ENCODE assay signal across 14 cellular contexts in genomic region chr6:170137176-170137891, GRCh38.
DNase-seq lines count a peak whose midpoint lies in the region; ATAC-seq and TF ChIP-seq lines count a peak whose summit lies in the region.
"Had no signal": no experiment of that assay in that cellular context is flagged by ENCODE, and none has a peak within 500 bp of the region (broad histone marks: within the 10 kb centered on the region; RNA-seq: fewer than 3 reads in every experiment).

No MANE protein-coding gene starts in this region.

- no peaks in the 10 kb centered on the region for H3K36me3 ChIP-seq in gastroesophageal sphincter
- no peaks in the 10 kb centered on the region for H3K36me3 ChIP-seq in upper lobe of left lung
- H3K36me3 ChIP-seq: neutrophil had no signal

- TF ChIP-seq POLR2A in gastroesophageal sphincter (IDR thresholded peaks at IDR 0.05) (no peak), upper lobe of left lung (IDR thresholded peaks at IDR 0.05) (no peak)

- H3K27me3 ChIP-seq in gastroesophageal sphincter = no peaks in the 10 kb centered on the region
- no peaks in the 10 kb centered on the region for H3K27me3 ChIP-seq in upper lobe of left lung

- no peak overlapping the region for H3K27ac Mint-ChIP-seq in natural killer cell treated with Interleukin-12 subunit alpha and Interleukin-12 subunit beta and Interleukin-15 and Interleukin-18, amount 100 ng/mL, for 72 hours
- H3K27ac Mint-ChIP-seq: T-helper 2 cell treated with Interferon-gamma antibody and Interleukin-4, amounts not matched to agents 5 μg/mL and 100 μg/mL, for 36 hours had no signal

- no peak overlapping the region for H3K4me3 ChIP-seq in gastroesophageal sphincter
- H3K4me3 ChIP-seq in upper lobe of left lung = no peak overlapping the region
- H3K4me3 ChIP-seq: PC-9 had no signal

- H3K27ac ChIP-seq in gastroesophageal sphincter (peak overlapping the region in 3 of 4 donors; percentile 59 to 69 (median 65)), upper lobe of left lung (peak overlapping the region; percentile 70 to 86 (median 82))
- H3K27ac ChIP-seq: neutrophil, PC-9 had no signal

- peaks cover 0 to 15% (median 0%) of the 10 kb centered on the region in 3 donors for H3K4me1 ChIP-seq in gastroesophageal sphincter
- H3K4me1 ChIP-seq in upper lobe of left lung = peaks cover 4 to 28% (median 11%) of the 10 kb centered on the region in 4 donors

- peak; percentile 53 for ATAC-seq in gastroesophageal sphincter
- ATAC-seq in natural killer cell treated with Interleukin-12 subunit alpha and Interleukin-12 subunit beta and Interleukin-15 and Interleukin-18, amount 100 ng/mL, for 72 hours = no peak
- ATAC-seq in upper lobe of left lung (ENCODE audit: low FRiP score in 2 of 2) = peak; percentile 44 to 73

- no peaks in the 10 kb centered on the region for H3K9me3 Mint-ChIP-seq in natural killer cell treated with Interleukin-12 subunit alpha and Interleukin-12 subunit beta and Interleukin-15 and Interleukin-18, amount 100 ng/mL, for 72 hours
- H3K9me3 Mint-ChIP-seq: T-helper 2 cell treated with Interferon-gamma antibody and Interleukin-4, amounts not matched to agents 5 μg/mL and 100 μg/mL, for 36 hours had no signal

- TF ChIP-seq EP300 in gastroesophageal sphincter (IDR thresholded peaks at IDR 0.05) (no peak), upper lobe of left lung (IDR thresholded peaks at IDR 0.05) (peak in 3 of 4 donors; percentile 18 to 69 (median 55))

- TF ChIP-seq CTCF in gastroesophageal sphincter (IDR thresholded peaks at IDR 0.05) = no peak
- no peak for TF ChIP-seq CTCF in upper lobe of left lung (IDR thresholded peaks at IDR 0.05)
- no peak for TF ChIP-seq CTCF in GM13976 (IDR thresholded peaks at IDR 0.05; ENCODE audit: borderline replicate concordance, control extremely low read depth, extremely low read depth, insufficient read depth, missing control alignments)

- in situ Hi-C loops in GM13976 (cut with MboI; ENCODE audit: low sequenced_read_pairs, unreplicated experiment) = no loop called here

- H3K9me3 ChIP-seq in gastroesophageal sphincter (no peaks in the 10 kb centered on the region), upper lobe of left lung (peaks cover 0 to 6% (median 0%) of the 10 kb centered on the region in 4 donors)
- H3K9me3 ChIP-seq: neutrophil had no signal

- H3K27me3 Mint-ChIP-seq in natural killer cell treated with Interleukin-12 subunit alpha and Interleukin-12 subunit beta and Interleukin-15 and Interleukin-18, amount 100 ng/mL, for 72 hours = no peaks in the 10 kb centered on the region

- peak; percentile 11 for DNase-seq in activated T-cell treated with anti-CD3 and anti-CD28 coated beads, Interleukin-2, amount 50 U/mL, for 1 hour
- DNase-seq in activated T-cell treated with anti-CD3 and anti-CD28 coated beads for 4 hours = no peak
- peak; percentile 60 for DNase-seq in natural killer cell treated with Interleukin-12 subunit alpha and Interleukin-12 subunit beta and Interleukin-15 and Interleukin-18, amount 100 ng/mL, for 72 hours (ENCODE audit: low spot score)
- DNase-seq in upper lobe of left lung = peak in 1 of 2 donors; percentile 26
- DNase-seq in GM13976 (ENCODE audit: low spot score) = no peak
- no peak for DNase-seq in NCI-H1417 treated with DMSO at 0.1 percent for 48 hours (lab: John Stamatoyannopoulos, UW)
- DNase-seq in AG08396 (ENCODE audit: low spot score) = no peak
- DNase-seq: amniotic stem cell; DND-41; PC-9; stimulated activated CD4-positive, alpha-beta T cell treated with anti-CD3 and anti-CD28 coated beads, Interleukin-4, amount 100 ng/mL, for 4 hours had no signal

- 66 to 83% methylated on average over 2 to 4 of the region's 50 CpGs for WGBS in gastroesophageal sphincter (ENCODE audit: low coverage in 1 of 2), 2 donors
- 45 to 68% methylated on average over 30 to 48 of the region's 50 CpGs for whole genome bisulfite sequencing in upper lobe of left lung, 2 donors

- H3K4me1 Mint-ChIP-seq in natural killer cell treated with Interleukin-12 subunit alpha and Interleukin-12 subunit beta and Interleukin-15 and Interleukin-18, amount 100 ng/mL, for 72 hours (ENCODE audit: low read depth in 2 of 2) = peaks cover 0 to 13% of the 10 kb centered on the region in 2 donors

- H3K36me3 Mint-ChIP-seq in natural killer cell treated with Interleukin-12 subunit alpha and Interleukin-12 subunit beta and Interleukin-15 and Interleukin-18, amount 100 ng/mL, for 72 hours = no peaks in the 10 kb centered on the region

- H3K4me3 Mint-ChIP-seq in natural killer cell treated with Interleukin-12 subunit alpha and Interleukin-12 subunit beta and Interleukin-15 and Interleukin-18, amount 100 ng/mL, for 72 hours = no peak overlapping the region
- H3K4me3 Mint-ChIP-seq: T-helper 2 cell treated with Interferon-gamma antibody and Interleukin-4, amounts not matched to agents 5 μg/mL and 100 μg/mL, for 36 hours had no signal

Comparison
In these comparisons a context has a peak if more than half of its experiments do, and no peak if none do; other contexts are left out.
1. DNase-seq: peak in activated T-cell treated with anti-CD3 and anti-CD28 coated beads, Interleukin-2, amount 50 U/mL, for 1 hour (single experiment) and natural killer cell treated with Interleukin-12 subunit alpha and Interleukin-12 subunit beta and Interleukin-15 and Interleukin-18, amount 100 ng/mL, for 72 hours (single experiment); none in activated T-cell treated with anti-CD3 and anti-CD28 coated beads for 4 hours (single experiment), GM13976 (single experiment), NCI-H1417 treated with DMSO at 0.1 percent for 48 hours (single experiment) and AG08396 (single experiment).
2. ATAC-seq: peak in gastroesophageal sphincter (single experiment) and upper lobe of left lung (2 of 2); none in natural killer cell treated with Interleukin-12 subunit alpha and Interleukin-12 subunit beta and Interleukin-15 and Interleukin-18, amount 100 ng/mL, for 72 hours (0 of 2).